Comparison of ENCODE assay signal across 30 cellular contexts in the genomic region with DNA sequence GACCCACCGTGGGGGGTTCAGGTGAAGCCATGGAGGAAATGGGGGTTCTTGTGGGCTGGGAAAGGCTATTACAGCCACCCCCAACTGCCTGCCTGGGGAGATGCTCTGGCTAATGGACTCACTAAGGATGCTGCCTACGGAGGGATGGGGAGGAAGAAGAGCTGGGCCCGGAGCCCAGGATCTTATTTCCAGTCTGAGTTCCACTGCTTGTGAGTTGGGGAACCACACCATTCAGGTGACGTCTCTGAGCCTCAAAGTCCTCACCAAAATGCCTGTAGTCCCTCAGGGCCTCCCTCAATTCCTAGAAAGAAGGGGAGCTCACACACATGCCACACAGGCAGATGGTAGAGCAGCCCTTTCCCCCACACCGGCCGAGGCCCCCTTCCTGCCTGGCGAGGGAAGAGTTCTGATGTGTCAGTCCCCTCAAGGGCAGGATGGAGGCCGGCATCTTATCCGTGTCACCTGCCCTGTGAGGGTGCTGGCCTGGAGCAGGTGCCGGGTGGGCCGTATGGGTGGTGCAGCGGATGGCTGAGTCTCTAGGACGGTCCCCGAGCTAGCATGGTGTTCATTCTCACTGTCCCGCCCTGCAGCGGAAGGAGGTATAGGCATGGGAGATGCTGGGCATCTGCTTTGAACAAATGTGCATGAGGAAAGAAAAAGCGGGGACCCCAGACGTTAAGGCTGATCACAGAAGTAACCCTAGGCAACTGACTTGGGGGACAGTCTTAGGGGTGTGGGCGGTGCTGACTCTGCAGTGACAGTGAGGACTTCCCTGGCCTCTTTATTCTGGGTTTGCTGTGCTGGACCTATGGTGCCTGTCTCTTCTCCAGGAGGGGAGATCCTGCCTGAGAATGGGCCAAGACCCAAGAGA. TPM values are rescaled to one million over a fixed set of nuclear protein-coding genes. Genes with fewer than 3 reads are reported as not detected.
DNase-seq lines count a peak whose midpoint lies in the region; ATAC-seq and TF ChIP-seq lines count a peak whose summit lies in the region.
"Had no signal": no experiment of that assay in that cellular context is flagged by ENCODE, and none has a peak within 500 bp of the region (broad histone marks: within the 10 kb centered on the region; RNA-seq: fewer than 3 reads in every experiment).

No MANE protein-coding gene starts in this region.

- H3K27ac Mint-ChIP-seq in chondrocyte (ENCODE audit: unreplicated experiment) (no peak overlapping the region), glutamatergic neuron (ENCODE audit: unreplicated experiment) (peak overlapping the region; percentile 79)
- H3K27ac Mint-ChIP-seq: activated CD4-positive, alpha-beta memory T cell treated with anti-CD3 and anti-CD28 coated beads, Interleukin-2, amount 10 ng/mL, durations not matched to agents 7 days and 5 days; activated naive CD8-positive, alpha-beta T cell treated with anti-CD3 and anti-CD28 coated beads, Interleukin-2, amount 10 ng/mL, durations not matched to agents 7 days and 5 days; activated T-helper 17 cell treated with anti-CD3 and anti-CD28 coated beads, Interleukin-2, amount 50 U/mL, for 72 hours; T-helper 1 cell treated with Interleukin-12 subunit alpha and Interleukin-12 subunit beta and Interleukin-4 antibody, amounts not matched to agents 30 μg/mL and 1 μg/mL, for 36 hours had no signal

- H3K4ac ChIP-seq in neuronal stem cell (ENCODE audit: low read length), result no peak overlapping the region

- H4K8ac ChIP-seq in neuronal stem cell (ENCODE audit: low read depth, low read length), result no peak overlapping the region

- peak overlapping the region; percentile 41 for H2AK5ac ChIP-seq in neuronal stem cell (ENCODE audit: low read depth, low read length)

- H3K9ac ChIP-seq in neuronal stem cell (ENCODE audit: low read depth, low read length, poor library complexity), result no peak overlapping the region

- H3K4me3 ChIP-seq in neuronal stem cell (ENCODE audit: low read length in 2 of 2) (no peak overlapping the region), upper lobe of left lung (no peak overlapping the region)
- H3K4me3 ChIP-seq: MG63, stomach had no signal

- H3K79me1 ChIP-seq in neuronal stem cell (ENCODE audit: low read depth, low read length), result no peaks in the 10 kb centered on the region

- H3K27me3 Mint-ChIP-seq in chondrocyte (ENCODE audit: low read depth), result peaks cover 14% of the 10 kb centered on the region
- peaks cover 6% of the 10 kb centered on the region for H3K27me3 Mint-ChIP-seq in glutamatergic neuron (ENCODE audit: unreplicated experiment)

- no peak overlapping the region for H2BK12ac ChIP-seq in neuronal stem cell (ENCODE audit: low read length)

- H3K4me3 Mint-ChIP-seq in chondrocyte (ENCODE audit: unreplicated experiment) (no peak overlapping the region), glutamatergic neuron (ENCODE audit: unreplicated experiment) (no peak overlapping the region)
- H3K4me3 Mint-ChIP-seq: activated CD4-positive, alpha-beta memory T cell treated with anti-CD3 and anti-CD28 coated beads, Interleukin-2, amount 10 ng/mL, durations not matched to agents 7 days and 5 days; activated naive CD8-positive, alpha-beta T cell treated with anti-CD3 and anti-CD28 coated beads, Interleukin-2, amount 10 ng/mL, durations not matched to agents 7 days and 5 days; activated T-helper 17 cell treated with anti-CD3 and anti-CD28 coated beads, Interleukin-2, amount 50 U/mL, for 72 hours; T-helper 1 cell treated with Interleukin-12 subunit alpha and Interleukin-12 subunit beta and Interleukin-4 antibody, amounts not matched to agents 30 μg/mL and 1 μg/mL, for 36 hours had no signal

- no peak for TF ChIP-seq POLR2A in upper lobe of left lung (IDR thresholded peaks at IDR 0.05)

- no peak overlapping the region for H3K14ac ChIP-seq in neuronal stem cell (ENCODE audit: low read length)

- no peak overlapping the region for H3K4me2 ChIP-seq in neuronal stem cell (ENCODE audit: insufficient read depth, low read length, poor library complexity, severe bottlenecking)

- DNase-seq in chondrocyte (ENCODE audit: low spot score), result peak; percentile 77
- DNase-seq in glutamatergic neuron, result no peak
- no peak for DNase-seq in neuronal stem cell (ENCODE audit: low spot score)
- DNase-seq in upper lobe of left lung, result peak; percentile 3 to 63
- no peak for DNase-seq in RPMI8226
- DNase-seq: activated CD4-positive, alpha-beta memory T cell treated with anti-CD3 and anti-CD28 coated beads, Interleukin-2, amount 10 ng/mL, durations not matched to agents 7 days and 5 days; central memory CD4-positive, alpha-beta T cell; DND-41; HCEC 1CT; KBM-7; MG63; NCI-H1105 treated with DMSO at 0.1 percent for 48 hours; NCI-H2029; NCI-H226; small intestine; stimulated activated CD4-positive, alpha-beta T cell treated with anti-CD3 and anti-CD28 coated beads, Interleukin-1b, Interleukin-23, amount 100 ng/mL, for 48 hours; stimulated activated CD8-positive, alpha-beta memory T cell treated with anti-CD3 and anti-CD28 coated beads, Interleukin-4, amount 100 ng/mL, for 48 hours; stomach; trophoblast cell had no signal

- H3K4me1 Mint-ChIP-seq in chondrocyte (ENCODE audit: low read depth) (peaks cover 44% of the 10 kb centered on the region), glutamatergic neuron (ENCODE audit: low read depth, unreplicated experiment) (peaks cover 17% of the 10 kb centered on the region)
- H3K4me1 Mint-ChIP-seq: activated CD4-positive, alpha-beta memory T cell treated with anti-CD3 and anti-CD28 coated beads, Interleukin-2, amount 10 ng/mL, durations not matched to agents 7 days and 5 days; activated naive CD8-positive, alpha-beta T cell treated with anti-CD3 and anti-CD28 coated beads, Interleukin-2, amount 10 ng/mL, durations not matched to agents 7 days and 5 days; activated T-helper 17 cell treated with anti-CD3 and anti-CD28 coated beads, Interleukin-2, amount 50 U/mL, for 72 hours had no signal

- no peak overlapping the region for H2AFZ ChIP-seq in neuronal stem cell (ENCODE audit: low read length)

- no peak overlapping the region for H4K91ac ChIP-seq in neuronal stem cell (ENCODE audit: low read depth, low read length, poor library complexity)

- WGBS in neuronal stem cell (ENCODE audit: extremely low coverage in 2 of 2, insufficient read length in 2 of 2, insufficient replicate concordance in 1 of 2), 2 donors, result no CpG with 5 or more reads among the region's 19 CpGs
- WGBS in upper lobe of left lung, 2 donors, result 81 to 83% methylated on average over 16 to 19 of the region's 19 CpGs

- H3K36me3 Mint-ChIP-seq in chondrocyte (ENCODE audit: low read depth), result no peaks in the 10 kb centered on the region
- H3K36me3 Mint-ChIP-seq in glutamatergic neuron (ENCODE audit: unreplicated experiment), result no peaks in the 10 kb centered on the region
- H3K36me3 Mint-ChIP-seq: activated naive CD8-positive, alpha-beta T cell treated with anti-CD3 and anti-CD28 coated beads, Interleukin-2, amount 10 ng/mL, durations not matched to agents 7 days and 5 days had no signal

- no peaks in the 10 kb centered on the region for H3K4me1 ChIP-seq in neuronal stem cell (ENCODE audit: control insufficient read depth in 2 of 2, insufficient read depth in 1 of 2, low read depth in 1 of 2, low read length in 2 of 2)
- peaks cover 5 to 18% (median 7%) of the 10 kb centered on the region in 4 donors for H3K4me1 ChIP-seq in upper lobe of left lung
- H3K4me1 ChIP-seq: Caco-2 had no signal

- no peaks in the 10 kb centered on the region for H3K9me3 Mint-ChIP-seq in chondrocyte (ENCODE audit: low read depth)
- H3K9me3 Mint-ChIP-seq in glutamatergic neuron (ENCODE audit: unreplicated experiment), result peaks cover 5% of the 10 kb centered on the region
- H3K9me3 Mint-ChIP-seq: activated CD4-positive, alpha-beta memory T cell treated with anti-CD3 and anti-CD28 coated beads, Interleukin-2, amount 10 ng/mL, durations not matched to agents 7 days and 5 days; activated naive CD8-positive, alpha-beta T cell treated with anti-CD3 and anti-CD28 coated beads, Interleukin-2, amount 10 ng/mL, durations not matched to agents 7 days and 5 days; activated T-helper 17 cell treated with anti-CD3 and anti-CD28 coated beads, Interleukin-2, amount 50 U/mL, for 72 hours; T-helper 1 cell treated with Interleukin-12 subunit alpha and Interleukin-12 subunit beta and Interleukin-4 antibody, amounts not matched to agents 30 μg/mL and 1 μg/mL, for 36 hours had no signal

- ATAC-seq in upper lobe of left lung (ENCODE audit: low FRiP score in 2 of 2), result no peak
- no peak for ATAC-seq in GM18867 (IDR thresholded peaks at IDR 0.05; ENCODE audit: unreplicated experiment)
- ATAC-seq in GM18519 (IDR thresholded peaks at IDR 0.05; ENCODE audit: low FRiP score, unreplicated experiment), result no peak
- ATAC-seq: activated T-helper 17 cell treated with anti-CD3 and anti-CD28 coated beads, Interleukin-2, amount 50 U/mL, for 72 hours had no signal

- H3K27me3 ChIP-seq in neuronal stem cell (ENCODE audit: control insufficient read depth in 3 of 3, insufficient read depth in 3 of 3, low read depth in 1 of 3, low read length in 3 of 3), result peaks cover 0 to 42% (median 0%) of the 10 kb centered on the region in 3 experiments
- H3K27me3 ChIP-seq in upper lobe of left lung, result no peaks in the 10 kb centered on the region
- H3K27me3 ChIP-seq: MG63 had no signal

- no peak for TF ChIP-seq EP300 in upper lobe of left lung (IDR thresholded peaks at IDR 0.05)

- H3K36me3 ChIP-seq in neuronal stem cell (replicated peaks in 1 of 2; ENCODE audit: control insufficient read depth in 2 of 2, insufficient read depth in 2 of 2, low read length in 2 of 2) (no peaks in the 10 kb centered on the region), upper lobe of left lung (no peaks in the 10 kb centered on the region)
- H3K36me3 ChIP-seq: MG63, stomach had no signal

- no peak overlapping the region for H3K23ac ChIP-seq in neuronal stem cell (ENCODE audit: low read depth, low read length, poor library complexity)

- H3K27ac ChIP-seq in neuronal stem cell (replicated peaks; ENCODE audit: low read length) (no peak overlapping the region), upper lobe of left lung (no peak overlapping the region)

- H3K9me3 ChIP-seq in neuronal stem cell (replicated peaks in 1 of 2; ENCODE audit: control insufficient read depth in 2 of 2, insufficient read depth in 1 of 2, low read depth in 1 of 2, low read length in 2 of 2) (no peaks in the 10 kb centered on the region), upper lobe of left lung (no peaks in the 10 kb centered on the region)
- H3K9me3 ChIP-seq: Caco-2, MG63, stomach had no signal

- H2BK120ac ChIP-seq in neuronal stem cell (ENCODE audit: low read depth, low read length), result no peak overlapping the region

- TF ChIP-seq CTCF in chondrocyte (IDR thresholded peaks at IDR 0.05) (no peak), glutamatergic neuron (IDR thresholded peaks at IDR 0.05; ENCODE audit: partially characterized antibody, unreplicated experiment) (no peak), upper lobe of left lung (IDR thresholded peaks at IDR 0.05) (no peak)

- no peak overlapping the region for H2BK5ac ChIP-seq in neuronal stem cell (ENCODE audit: low read length)

- H3K18ac ChIP-seq in neuronal stem cell (ENCODE audit: low read length), result no peak overlapping the region

- no peak overlapping the region for H2BK15ac ChIP-seq in neuronal stem cell (ENCODE audit: low read length)

RNA-seq across cellular contexts. Expression of gene MRGPRF, which starts 15.7 kb away (rescaled TPM):
- total RNA-seq in chondrocyte, result 1.6 to 8.8 TPM (median 8.2 TPM) in 3 replicates
- total RNA-seq in glutamatergic neuron (ENCODE audit: unreplicated experiment), result 1.0 TPM
- polyA plus RNA-seq in neuronal stem cell (2013, experiment 1 of 2), result 2.2 TPM
- 2.0 TPM for polyA plus RNA-seq in neuronal stem cell (2013, experiment 2 of 2)
- 10 to 100 TPM in 3 of 6 donors, 1 to 10 TPM in 3; 3.0 to 16.2 (median 10.7) TPM for total RNA-seq in upper lobe of left lung
- total RNA-seq: activated CD4-positive, alpha-beta memory T cell treated with anti-CD3 and anti-CD28 coated beads, Interleukin-2, amount 10 ng/mL, durations not matched to agents 7 days and 5 days; activated naive CD8-positive, alpha-beta T cell treated with anti-CD3 and anti-CD28 coated beads, Interleukin-2, amount 10 ng/mL, durations not matched to agents 7 days and 5 days; activated T-helper 17 cell treated with anti-CD3 and anti-CD28 coated beads, Interleukin-2, amount 50 U/mL, for 72 hours; HT1080; RPMI7951 had no signal
- polyA plus RNA-seq: keratinocyte had no signal

RNA-seq across cellular contexts. Expression of gene MRGPRD, which starts 16.6 kb away (rescaled TPM):
- total RNA-seq in chondrocyte (not detected in 3 replicates), glutamatergic neuron (ENCODE audit: unreplicated experiment) (not detected), upper lobe of left lung (not detected)
- 0.04 TPM for polyA plus RNA-seq in neuronal stem cell (2013, experiment 1 of 2)
- not detected for polyA plus RNA-seq in neuronal stem cell (2013, experiment 2 of 2)
- total RNA-seq: activated CD4-positive, alpha-beta memory T cell treated with anti-CD3 and anti-CD28 coated beads, Interleukin-2, amount 10 ng/mL, durations not matched to agents 7 days and 5 days; activated naive CD8-positive, alpha-beta T cell treated with anti-CD3 and anti-CD28 coated beads, Interleukin-2, amount 10 ng/mL, durations not matched to agents 7 days and 5 days; activated T-helper 17 cell treated with anti-CD3 and anti-CD28 coated beads, Interleukin-2, amount 50 U/mL, for 72 hours; astrocyte; Caco-2; dermis microvascular lymphatic vessel endothelial cell; HT1080; RPMI7951 had no signal
- polyA plus RNA-seq: keratinocyte, stomach had no signal

RNA-seq across cellular contexts. Expression of gene TPCN2, which starts 51.4 kb away (rescaled TPM):
- 12.3 to 18.1 TPM (median 12.6 TPM) in 3 replicates for total RNA-seq in chondrocyte
- 17.2 TPM for total RNA-seq in glutamatergic neuron (ENCODE audit: unreplicated experiment)
- 4.3 TPM for polyA plus RNA-seq in neuronal stem cell (2013, experiment 1 of 2)
- 4.3 TPM for polyA plus RNA-seq in neuronal stem cell (2013, experiment 2 of 2)
- total RNA-seq in upper lobe of left lung, result 10 to 100 TPM; 12.5 to 61.8 (median 18.8) TPM

Comparison
In these comparisons a context has a peak if more than half of its experiments do, and no peak if none do; other contexts are left out.
1. DNase-seq: peak in chondrocyte (single experiment) and upper lobe of left lung (2 of 2); none in glutamatergic neuron (single experiment), neuronal stem cell (single experiment) and RPMI8226 (single experiment).